ENCODE assay signal across 1 cellular context in genomic region chr6:155408981-155409380, GRCh38.
TF ChIP-seq lines count a peak whose summit lies in the region.

No MANE protein-coding gene starts in this region.

TF ChIP-seq in WTC11, 78 proteins besides CTCF, POLR2A, EP300 and RAD21 (continued from another document):
- no peak for TF ChIP-seq ZNF281 (CRISPR knock-in tag; IDR thresholded peaks at IDR 0.05)
- TF ChIP-seq NFYB (CRISPR knock-in tag; conservative IDR thresholded peaks at IDR 0.05; ENCODE audit: low read depth), result no peak
- no peak for TF ChIP-seq ZNF219 (CRISPR knock-in tag; IDR thresholded peaks at IDR 0.05; ENCODE audit: borderline replicate concordance)
- TF ChIP-seq NFE2L1 (CRISPR knock-in tag; IDR thresholded peaks at IDR 0.05), result no peak
- TF ChIP-seq GABPB1 (CRISPR knock-in tag; IDR thresholded peaks at IDR 0.05), result no peak
- no peak for TF ChIP-seq ZNF317 (CRISPR knock-in tag; IDR thresholded peaks at IDR 0.05; ENCODE audit: borderline replicate concordance, low read depth)
TF ChIP-seq in WTC11: peak in this region for 0.
